19 cellular contexts compared by ENCODE assay signal in the genomic region with DNA sequence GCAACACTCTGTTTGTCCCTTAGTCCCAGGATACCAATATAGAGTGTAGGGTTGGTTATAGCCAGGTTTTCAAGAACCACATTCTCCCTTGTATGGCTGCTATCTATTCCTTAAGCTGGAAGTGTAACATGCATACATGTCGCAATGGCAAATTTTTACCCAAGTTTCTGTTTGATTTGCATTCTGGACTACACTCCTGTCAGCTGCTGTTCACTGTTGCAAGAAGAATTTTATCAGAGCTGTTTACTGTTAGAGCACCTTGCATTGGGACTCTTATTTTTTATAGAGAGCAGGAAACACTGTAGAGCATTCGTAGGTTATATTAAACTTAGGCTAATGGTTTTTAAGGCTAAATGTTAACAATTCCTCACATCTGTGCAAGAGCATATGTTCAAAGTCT.
"Had no signal": no experiment of that assay in that cellular context is flagged by ENCODE, and none has a peak within 500 bp of the region (broad histone marks: within the 10 kb centered on the region; RNA-seq: fewer than 3 reads in every experiment).

No MANE protein-coding gene starts in this region.

- DNase-seq: islet precursor cell; left ventricle myocardium superior; lower lobe of right lung; mammary epithelial cell; mesenchymal stem cell; naive thymus-derived CD8-positive, alpha-beta T cell; nucleus accumbens; pancreas; retina; right cardiac atrium; sigmoid colon; small intestine; spleen; stimulated activated CD4-positive, alpha-beta T cell treated with anti-CD3 and anti-CD28 coated beads, Interleukin-4, amount 100 ng/mL, for 24 hours; uterus had no signal

- H3K36me3 ChIP-seq: lower lobe of right lung, pancreas, prostate gland, sigmoid colon, spleen, tibial nerve, uterus had no signal

- H3K9me3 ChIP-seq: lower lobe of right lung, pancreas, prostate gland, sigmoid colon, spleen, tibial nerve had no signal

- ATAC-seq: left ventricle myocardium superior; lower lobe of right lung; naive thymus-derived CD8-positive, alpha-beta T cell; pancreas; right cardiac atrium; stimulated activated effector memory CD8-positive, alpha-beta T cell treated with anti-CD3 and anti-CD28 coated beads, Interleukin-12 subunit alpha, Interleukin-12 subunit beta, amount 100 ng/mL, for 72 hours had no signal

- H3K4me3 ChIP-seq: hepatocyte, lower lobe of right lung, pancreas, prostate gland, sigmoid colon, spleen, tibial nerve, uterus had no signal

- H3K27me3 ChIP-seq: hepatocyte, pancreas, sigmoid colon, spleen, tibial nerve, uterus had no signal

- H3K4me1 ChIP-seq: lower lobe of right lung, pancreas, prostate gland, spleen, tibial nerve, uterus had no signal

- H3K27ac ChIP-seq: hepatocyte, lower lobe of right lung, pancreas, prostate gland, sigmoid colon, spleen, tibial nerve, uterus had no signal
